In genomic region chr7:127252380-127252718, GRCh38 we compare ENCODE assay signal across 8 cellular contexts. TPM values are rescaled to one million over a fixed set of nuclear protein-coding genes. Genes with fewer than 3 reads are reported as not detected.
DNase-seq lines count a peak whose midpoint lies in the region; ATAC-seq and TF ChIP-seq lines count a peak whose summit lies in the region.

No MANE protein-coding gene starts in this region.

- in situ Hi-C loops in astrocyte of the cerebellum (cut with HindIII; ENCODE audit: low sequenced_read_pairs): no loop called here

- peaks cover 2% of the 10 kb centered on the region for H3K4me1 ChIP-seq in cardiac muscle cell (ENCODE audit: low read depth)

- H3K36me3 ChIP-seq in cardiac muscle cell: no peaks in the 10 kb centered on the region

- H3K27ac ChIP-seq in cardiac muscle cell: no peak overlapping the region

- WGBS in lower leg skin, 2 donors: 0 to 1% methylated on average over 11 of the region's 11 CpGs

- H3K27me3 Mint-ChIP-seq in type B pancreatic cell: peaks cover 87% of the 10 kb centered on the region

- H3K27me3 ChIP-seq in cardiac muscle cell: peaks cover 92% of the 10 kb centered on the region

- intact Hi-C loops in Right ventricle myocardium inferior (cut with DNase I) (no loop called here), lower leg skin (cut with DNase I; ENCODE audit: low total_unique reads) (no loop called here)

- peaks cover 5% of the 10 kb centered on the region for H3K4me1 Mint-ChIP-seq in type B pancreatic cell (ENCODE audit: unreplicated experiment)

- DNase-seq in cardiac muscle cell (ENCODE audit: low read depth in 1 of 2, low spot score in 1 of 2) (no peak), Right ventricle myocardium inferior (ENCODE audit: missing footprints) (no peak), astrocyte of the cerebellum (ENCODE audit: low read depth) (no peak), lower leg skin (ENCODE audit: low spot score in 2 of 2) (no peak), type B pancreatic cell (ENCODE audit: extremely low spot score, unreplicated experiment) (no peak), DMS53 (lab: John Stamatoyannopoulos, UW) (no peak)

- peak overlapping the region; percentile 91 for H3K4me3 Mint-ChIP-seq in type B pancreatic cell

- no peaks in the 10 kb centered on the region for H3K9me3 ChIP-seq in cardiac muscle cell (ENCODE audit: low read depth)

- TF ChIP-seq POLR2A in lower leg skin (IDR thresholded peaks at IDR 0.05): no peak

- no peak for TF ChIP-seq CTCF in cardiac muscle cell (IDR thresholded peaks at IDR 0.05; ENCODE audit: low read depth, low read length)
- no peak for TF ChIP-seq CTCF in astrocyte of the cerebellum (IDR thresholded peaks at IDR 0.05; ENCODE audit: low read depth, low read length, missing control alignments)
- no peak for TF ChIP-seq CTCF in lower leg skin (IDR thresholded peaks at IDR 0.05)
- peak; percentile 38 for TF ChIP-seq CTCF in type B pancreatic cell (conservative IDR thresholded peaks at IDR 0.05)

- no peaks in the 10 kb centered on the region for H3K36me3 Mint-ChIP-seq in type B pancreatic cell

- H3K4me3 ChIP-seq in cardiac muscle cell (peak overlapping the region; percentile 39), astrocyte of the cerebellum (ENCODE audit: low read depth, low read length) (peak overlapping the region; percentile 70), lower leg skin (ENCODE audit: low read depth, poor library complexity, severe bottlenecking) (peak overlapping the region; percentile 50)

- H3K27ac Mint-ChIP-seq in type B pancreatic cell: no peak overlapping the region

- ATAC-seq in Right ventricle myocardium inferior (no peak), HG02840 (IDR thresholded peaks at IDR 0.05; ENCODE audit: low FRiP score, unreplicated experiment) (no peak), GM19452 (IDR thresholded peaks at IDR 0.05; ENCODE audit: unreplicated experiment) (no peak)

- no peaks in the 10 kb centered on the region for H3K9me3 Mint-ChIP-seq in type B pancreatic cell

RNA-seq across cellular contexts. Expression of gene GRM8, which starts 0.4 kb away (rescaled TPM):
- 0.18 and 1.3 TPM in 2 replicates for total RNA-seq in cardiac muscle cell
- polyA plus RNA-seq in cardiac muscle cell: 0.92 and 2.0 TPM in 2 replicates
- 0.22 TPM for total RNA-seq in Right ventricle myocardium inferior
- under 1 TPM in 1 of 4 donors, not detected in 3; 0.45 TPM for total RNA-seq in lower leg skin
- total RNA-seq in type B pancreatic cell (ENCODE audit: low replicate concordance): 3.4 and 8.1 TPM in 2 replicates
